Comparison of ENCODE assay signal across 9 cellular contexts in the genomic region with DNA sequence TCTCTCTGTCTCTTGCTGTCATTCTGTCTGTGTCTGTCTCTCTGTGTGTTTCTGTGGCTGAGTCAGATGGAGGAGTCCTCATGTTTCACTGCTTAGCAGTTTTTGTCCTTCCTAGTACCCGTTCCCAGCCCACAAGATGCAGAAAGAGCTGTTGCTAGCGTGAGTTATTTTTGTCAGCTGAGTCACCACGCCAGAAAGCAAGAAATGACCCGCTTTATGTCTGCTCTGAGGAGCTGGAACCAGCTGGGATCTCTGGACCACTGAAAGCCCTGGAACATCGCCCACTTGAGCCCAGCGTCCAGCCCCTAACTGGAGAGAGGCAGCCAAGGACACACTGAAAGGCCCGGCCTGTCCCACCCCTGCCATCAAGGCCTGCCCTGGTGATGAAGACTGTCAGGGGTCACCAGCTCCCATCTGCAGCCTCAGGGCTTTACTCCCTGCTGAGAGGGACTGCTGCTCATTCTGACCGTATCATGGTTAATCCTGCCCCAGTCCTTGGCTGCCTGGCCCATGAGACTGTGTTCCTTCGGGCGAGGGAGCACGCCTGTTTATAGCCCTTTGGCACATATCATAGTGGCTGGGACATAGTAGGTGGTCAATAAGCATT.
DNase-seq lines count a peak whose midpoint lies in the region; ATAC-seq, FAIRE-seq and TF ChIP-seq lines count a peak whose summit lies in the region.
"Had no signal": no experiment of that assay in that cellular context is flagged by ENCODE, and none has a peak within 500 bp of the region (broad histone marks: within the 10 kb centered on the region; RNA-seq: fewer than 3 reads in every experiment).

No MANE protein-coding gene starts in this region.

- TF ChIP-seq POLR2A in A549 (IDR thresholded peaks at IDR 0.05; ENCODE audit: low read length), result no peak

- no peak overlapping the region for H3K4me3 ChIP-seq in A549
- H3K4me3 ChIP-seq: GM12878 had no signal

- CTCF ChIA-PET in A549 (lab: Yijun Ruan, JAX), result interaction anchor here (1.0 to 2.4 kb wide), 9 partner anchors 13 to 159 kb away, joined by 3 to 11 read pairs (median 4); no protein-coding TSS in a partner anchor

- no peak for TF ChIP-seq RAD21 in A549 (conservative IDR thresholded peaks at IDR 0.05 in 1 of 2, IDR thresholded peaks at IDR 0.05 in 1 of 2)

- peaks cover 30% of the 10 kb centered on the region for H3K4me1 ChIP-seq in A549

- peak; percentile 78 for FAIRE-seq in A549 (lab: Jason Lieb, UNC)
- FAIRE-seq: GM12878 had no signal

- WGBS in A549 (ENCODE audit: missing lambda C conversion rate), result 50% methylated on average over 10 of the region's 11 CpGs

- DNase-seq in A549 (ENCODE audit: low read depth in 1 of 2, low spot score in 1 of 2) (peak; percentile 60 to 75), astrocyte of the hippocampus (ENCODE audit: low read depth, low spot score) (peak; percentile 96), islet precursor cell (peak; percentile 93), LoVo (ENCODE audit: low spot score) (no peak)
- DNase-seq in stimulated activated CD8-positive, alpha-beta memory T cell treated with anti-CD3 and anti-CD28 coated beads, Interleukin-4, amount 100 ng/mL, for 48 hours, result peak; percentile 36

- POLR2A ChIA-PET in A549 (lab: Yijun Ruan, JAX), result interaction anchor here (0.6 to 1.9 kb wide), 4 partner anchors 12 to 107 kb away, joined by 3 to 5 read pairs (median 4); partner anchors contain the start of gene TPM1

- H3K27ac ChIP-seq in A549, result peak overlapping the region; percentile 67 to 87

- TF ChIP-seq CTCF in A549 (IDR thresholded peaks at IDR 0.05), result no peak

- no peak for TF ChIP-seq EP300 in A549 (IDR thresholded peaks at IDR 0.05)

- H3K4me2 ChIP-seq in A549, result peak overlapping the region; percentile 64

- ATAC-seq in A549, result peak; percentile 73 to 84
- peak; percentile 72 for ATAC-seq in HG02870 (IDR thresholded peaks at IDR 0.05; ENCODE audit: unreplicated experiment)
- no peak for ATAC-seq in GM21360 (IDR thresholded peaks at IDR 0.05; ENCODE audit: unreplicated experiment)
- ATAC-seq in GM21367 (IDR thresholded peaks at IDR 0.05; ENCODE audit: unreplicated experiment), result no peak
- ATAC-seq: GM12878 had no signal

- H3K9me3 ChIP-seq in A549, result no peaks in the 10 kb centered on the region

TF ChIP-seq in A549, 52 proteins besides CTCF, POLR2A, EP300 and RAD21:
- TF ChIP-seq POLR2AphosphoS2 (conservative IDR thresholded peaks at IDR 0.05; ENCODE audit: low read length) (no peak), ZFP36 (IDR thresholded peaks at IDR 0.05; ENCODE audit: borderline replicate concordance, partially characterized antibody) (no peak), REST (IDR thresholded peaks at IDR 0.05) (no peak), MAX (IDR thresholded peaks at IDR 0.05) (0 out of 2 replicates have a peak, but pooled peaks have one; percentile 13), TFCP2L1 (CRISPR knock-in tag; IDR thresholded peaks at IDR 0.05) (no peak), FOSL2 (IDR thresholded peaks at IDR 0.05) (0 out of 2 replicates have a peak, but pooled peaks have one; percentile 13), FOSL2 (CRISPR knock-in tag; IDR thresholded peaks at IDR 0.05) (peak; percentile 58), FOXS1 (CRISPR knock-in tag; IDR thresholded peaks at IDR 0.05) (no peak), MAFK (IDR thresholded peaks at IDR 0.05; ENCODE audit: partially characterized antibody) (no peak)
- TF ChIP-seq, protein P1, sequence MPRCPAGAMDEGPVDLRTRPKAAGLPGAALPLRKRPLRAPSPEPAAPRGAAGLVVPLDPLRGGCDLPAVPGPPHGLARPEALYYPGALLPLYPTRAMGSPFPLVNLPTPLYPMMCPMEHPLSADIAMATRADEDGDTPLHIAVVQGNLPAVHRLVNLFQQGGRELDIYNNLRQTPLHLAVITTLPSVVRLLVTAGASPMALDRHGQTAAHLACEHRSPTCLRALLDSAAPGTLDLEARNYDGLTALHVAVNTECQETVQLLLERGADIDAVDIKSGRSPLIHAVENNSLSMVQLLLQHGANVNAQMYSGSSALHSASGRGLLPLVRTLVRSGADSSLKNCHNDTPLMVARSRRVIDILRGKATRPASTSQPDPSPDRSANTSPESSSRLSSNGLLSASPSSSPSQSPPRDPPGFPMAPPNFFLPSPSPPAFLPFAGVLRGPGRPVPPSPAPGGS (IDR thresholded peaks at IDR 0.05), result no peak
- TF ChIP-seq, protein P2, sequence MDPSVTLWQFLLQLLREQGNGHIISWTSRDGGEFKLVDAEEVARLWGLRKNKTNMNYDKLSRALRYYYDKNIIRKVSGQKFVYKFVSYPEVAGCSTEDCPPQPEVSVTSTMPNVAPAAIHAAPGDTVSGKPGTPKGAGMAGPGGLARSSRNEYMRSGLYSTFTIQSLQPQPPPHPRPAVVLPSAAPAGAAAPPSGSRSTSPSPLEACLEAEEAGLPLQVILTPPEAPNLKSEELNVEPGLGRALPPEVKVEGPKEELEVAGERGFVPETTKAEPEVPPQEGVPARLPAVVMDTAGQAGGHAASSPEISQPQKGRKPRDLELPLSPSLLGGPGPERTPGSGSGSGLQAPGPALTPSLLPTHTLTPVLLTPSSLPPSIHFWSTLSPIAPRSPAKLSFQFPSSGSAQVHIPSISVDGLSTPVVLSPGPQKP (IDR thresholded peaks at IDR 0.05; ENCODE audit: low read depth, low read length), result no peak
- TF ChIP-seq, protein P3, sequence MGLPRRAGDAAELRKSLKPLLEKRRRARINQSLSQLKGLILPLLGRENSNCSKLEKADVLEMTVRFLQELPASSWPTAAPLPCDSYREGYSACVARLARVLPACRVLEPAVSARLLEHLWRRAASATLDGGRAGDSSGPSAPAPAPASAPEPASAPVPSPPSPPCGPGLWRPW (IDR thresholded peaks at IDR 0.05), result no peak
- TF ChIP-seq, protein P4, sequence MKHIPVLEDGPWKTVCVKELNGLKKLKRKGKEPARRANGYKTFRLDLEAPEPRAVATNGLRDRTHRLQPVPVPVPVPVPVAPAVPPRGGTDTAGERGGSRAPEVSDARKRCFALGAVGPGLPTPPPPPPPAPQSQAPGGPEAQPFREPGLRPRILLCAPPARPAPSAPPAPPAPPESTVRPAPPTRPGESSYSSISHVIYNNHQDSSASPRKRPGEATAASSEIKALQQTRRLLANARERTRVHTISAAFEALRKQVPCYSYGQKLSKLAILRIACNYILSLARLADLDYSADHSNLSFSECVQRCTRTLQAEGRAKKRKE (CRISPR knock-in tag; IDR thresholded peaks at IDR 0.05; ENCODE audit: low read depth), result no peak

Comparison
In these comparisons a context has a peak if more than half of its experiments do, and no peak if none do; other contexts are left out.
1. ATAC-seq: peak in A549 (2 of 2) and HG02870 (single experiment); none in GM21360 (single experiment) and GM21367 (single experiment).